ENCODE assay signal across 11 cellular contexts in genomic region chr20:650954-651353, GRCh38. TPM values are rescaled to one million over a fixed set of nuclear protein-coding genes. Genes with fewer than 3 reads are reported as not detected.
DNase-seq lines count a peak whose midpoint lies in the region; ATAC-seq and TF ChIP-seq lines count a peak whose summit lies in the region.
"Had no signal": no experiment of that assay in that cellular context is flagged by ENCODE, and none has a peak within 500 bp of the region (broad histone marks: within the 10 kb centered on the region; RNA-seq: fewer than 3 reads in every experiment).

No MANE protein-coding gene starts in this region.

- no peak for DNase-seq in right atrium auricular region (ENCODE audit: low spot score)
- DNase-seq in left cardiac atrium: no peak
- DNase-seq in T-helper 17 cell: no peak
- peak; percentile 52 for DNase-seq in fibroblast of mammary gland (ENCODE audit: low read depth)
- no peak for DNase-seq in type B pancreatic cell (ENCODE audit: extremely low spot score, unreplicated experiment)
- no peak for DNase-seq in COLO829 (ENCODE audit: low spot score)
- DNase-seq in medulla oblongata (ENCODE audit: extremely low spot score): no peak
- no peak for DNase-seq in GM13977 (ENCODE audit: low spot score)
- DNase-seq: NCI-H510A treated with DMSO at 0.1 percent for 48 hours had no signal

- peaks cover 43% of the 10 kb centered on the region for H3K36me3 ChIP-seq in right atrium auricular region

- H3K27ac ChIP-seq in right atrium auricular region: peak overlapping the region; percentile 91 to 95
- H3K27ac ChIP-seq: breast epithelium, HL-60 had no signal

- peaks cover 0 to 44% of the 10 kb centered on the region in 2 donors for H3K4me1 ChIP-seq in right atrium auricular region
- H3K4me1 ChIP-seq: breast epithelium had no signal

- no peak for ATAC-seq in left cardiac atrium
- no peak for ATAC-seq in T-helper 17 cell

- H3K27ac Mint-ChIP-seq in T-helper 17 cell (peak overlapping the region; percentile 84), type B pancreatic cell (peak overlapping the region; percentile 32)

- H3K4me3 ChIP-seq in right atrium auricular region (no peak overlapping the region), fibroblast of mammary gland (ENCODE audit: control insufficient read depth, low read depth, low read length) (no peak overlapping the region)

- intact Hi-C loops in left cardiac atrium (cut with DNase I): loop anchor here in 1 of 2 donors (5.0 kb wide), 1 partner anchor 76 kb away; no protein-coding TSS in a partner anchor

- H3K36me3 Mint-ChIP-seq in T-helper 17 cell (ENCODE audit: low read depth) (peaks cover 4% of the 10 kb centered on the region), type B pancreatic cell (peaks cover 14% of the 10 kb centered on the region)

- H3K9me3 Mint-ChIP-seq in type B pancreatic cell: no peaks in the 10 kb centered on the region

- H3K27me3 Mint-ChIP-seq in T-helper 17 cell (peaks cover 7% of the 10 kb centered on the region), type B pancreatic cell (peaks cover 12% of the 10 kb centered on the region)

- peak in 1 of 2 donors; percentile 14 for TF ChIP-seq CTCF in right atrium auricular region (IDR thresholded peaks at IDR 0.05)
- TF ChIP-seq CTCF in fibroblast of mammary gland (conservative IDR thresholded peaks at IDR 0.05; ENCODE audit: control insufficient read depth, insufficient read depth, low read depth, low read length): peak; percentile 37
- TF ChIP-seq CTCF in type B pancreatic cell (conservative IDR thresholded peaks at IDR 0.05): peak; percentile 52
- no peak for TF ChIP-seq CTCF in GM13977 (IDR thresholded peaks at IDR 0.05; ENCODE audit: extremely low read depth, insufficient read depth, missing control alignments)

- peaks cover 0 to 4% of the 10 kb centered on the region in 2 donors for H3K9me3 ChIP-seq in right atrium auricular region
- no peaks in the 10 kb centered on the region for H3K9me3 ChIP-seq in T-helper 17 cell (ENCODE audit: control insufficient read depth, low read length, poor library complexity, severe bottlenecking)

- H3K4me3 Mint-ChIP-seq in T-helper 17 cell: peak overlapping the region; percentile 15
- peak overlapping the region; percentile 80 for H3K4me3 Mint-ChIP-seq in type B pancreatic cell

- in situ Hi-C loops in GM13977 (cut with MboI; ENCODE audit: low pct_unique_long_range_greater_than_20kb, low sequenced_read_pairs, unreplicated experiment): no loop called here

- peaks cover 26% of the 10 kb centered on the region for H3K4me1 Mint-ChIP-seq in T-helper 17 cell
- peaks cover 26% of the 10 kb centered on the region for H3K4me1 Mint-ChIP-seq in type B pancreatic cell (ENCODE audit: unreplicated experiment)

- no peaks in the 10 kb centered on the region for H3K27me3 ChIP-seq in right atrium auricular region
- H3K27me3 ChIP-seq: breast epithelium had no signal

RNA-seq across cellular contexts. Expression of gene SRXN1, which starts 2.0 kb away (rescaled TPM):
- total RNA-seq in right atrium auricular region: 10 to 100 TPM; 41.8 to 65.4 TPM
- total RNA-seq in left cardiac atrium: 10 to 100 TPM; 34.1 to 38.9 TPM
- total RNA-seq in T-helper 17 cell: 1 to 10 TPM; 2.9 to 3.5 TPM
- total RNA-seq in type B pancreatic cell (ENCODE audit: low replicate concordance): 16.3 and 25.4 TPM in 2 replicates

RNA-seq across cellular contexts. Expression of gene SCRT2, which starts 24.6 kb away (rescaled TPM):
- not detected for total RNA-seq in right atrium auricular region
- total RNA-seq in left cardiac atrium: not detected
- total RNA-seq in T-helper 17 cell: not detected
- total RNA-seq in type B pancreatic cell (ENCODE audit: low replicate concordance): 0.36 TPM in 1 of 2 replicates, not detected in the other
- total RNA-seq: breast epithelium had no signal

RNA-seq across cellular contexts. Expression of gene TCF15, which starts 40.8 kb away (rescaled TPM):
- total RNA-seq in right atrium auricular region (1 to 10 TPM; 4.9 to 8.0 TPM), left cardiac atrium (10 to 100 TPM in 1 of 2 donors, 1 to 10 TPM in 1; 7.3 to 10.3 TPM), T-helper 17 cell (not detected), type B pancreatic cell (ENCODE audit: low replicate concordance) (0.94 TPM in 1 of 2 replicates, not detected in the other)
